ENCODE assay signal across 21 cellular contexts in the genomic region with DNA sequence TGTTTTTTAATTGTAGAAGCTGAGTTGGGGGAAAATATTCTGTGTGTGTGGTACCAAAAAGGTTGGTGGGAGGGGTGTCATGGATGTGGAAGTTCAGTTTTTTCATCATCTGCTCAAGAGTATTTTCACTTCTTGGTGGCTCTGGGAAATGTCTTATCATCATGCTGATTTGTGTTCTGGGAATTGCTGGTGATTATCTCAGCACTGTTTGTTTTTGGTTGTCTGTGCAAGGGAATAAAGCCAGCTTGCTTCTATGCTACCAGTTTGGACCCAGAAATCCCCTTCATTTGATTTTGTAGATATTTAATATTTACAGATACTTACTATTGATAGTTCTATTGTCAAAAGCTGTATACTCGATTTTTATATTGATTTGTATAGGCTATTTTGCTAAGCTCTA.
DNase-seq lines count a peak whose midpoint lies in the region; FAIRE-seq and TF ChIP-seq lines count a peak whose summit lies in the region.
"Had no signal": no experiment of that assay in that cellular context is flagged by ENCODE, and none has a peak within 500 bp of the region (broad histone marks: within the 10 kb centered on the region; RNA-seq: fewer than 3 reads in every experiment).

No MANE protein-coding gene starts in this region.

- H3K9ac ChIP-seq in astrocyte (ENCODE audit: low read length): no peak overlapping the region
- H3K9ac ChIP-seq in smooth muscle cell (ENCODE audit: low read depth): no peak overlapping the region
- H3K9ac ChIP-seq: BLaER1 treated with 17β-estradiol and CSF1 and Interleukin-3, amounts not matched to agents 10 nM and 100 nM had no signal

- no peak overlapping the region for H3K27ac ChIP-seq in astrocyte (ENCODE audit: low read depth, low read length)
- H3K27ac ChIP-seq in smooth muscle cell (ENCODE audit: low read depth): no peak overlapping the region
- no peak overlapping the region for H3K27ac ChIP-seq in vagina
- H3K27ac ChIP-seq: 22Rv1; A549; BLaER1 treated with 17β-estradiol and CSF1 and Interleukin-3, amounts not matched to agents 10 nM and 100 nM; C4-2B had no signal

- H4K20me1 ChIP-seq in astrocyte (ENCODE audit: insufficient read depth, low read length) (no peaks in the 10 kb centered on the region), smooth muscle cell (ENCODE audit: low read depth) (no peaks in the 10 kb centered on the region)
- H4K20me1 ChIP-seq: BLaER1 treated with 17β-estradiol and CSF1 and Interleukin-3, amounts not matched to agents 10 nM and 100 nM had no signal

- no peaks in the 10 kb centered on the region for H3K79me2 ChIP-seq in astrocyte (ENCODE audit: insufficient read depth, low read length)
- H3K79me2 ChIP-seq in smooth muscle cell (ENCODE audit: low read depth): no peaks in the 10 kb centered on the region

- H3K4me3 Mint-ChIP-seq in astrocyte (ENCODE audit: unreplicated experiment): peak overlapping the region; percentile 37
- H3K4me3 Mint-ChIP-seq: B cell; CD4-positive, alpha-beta T cell; CD8-positive, alpha-beta T cell had no signal

- TF ChIP-seq CTCF in astrocyte (IDR thresholded peaks at IDR 0.05; ENCODE audit: insufficient read depth, low read depth, low read length) (no peak), smooth muscle cell (IDR thresholded peaks at IDR 0.05; ENCODE audit: borderline replicate concordance, insufficient read depth, poor library complexity, severe bottlenecking) (no peak), vagina (IDR thresholded peaks at IDR 0.05) (no peak)

- H3K27ac Mint-ChIP-seq in astrocyte (ENCODE audit: unreplicated experiment): no peak overlapping the region
- H3K27ac Mint-ChIP-seq: B cell; CD4-positive, alpha-beta T cell; CD8-positive, alpha-beta T cell had no signal

- no peaks in the 10 kb centered on the region for H3K27me3 ChIP-seq in astrocyte (ENCODE audit: insufficient read depth, low read length)
- no peaks in the 10 kb centered on the region for H3K27me3 ChIP-seq in smooth muscle cell (ENCODE audit: low read depth)
- no peaks in the 10 kb centered on the region for H3K27me3 ChIP-seq in vagina
- H3K27me3 ChIP-seq: BLaER1 treated with 17β-estradiol and CSF1 and Interleukin-3, amounts not matched to agents 10 nM and 100 nM had no signal

- no peak for TF ChIP-seq POLR2A in vagina (IDR thresholded peaks at IDR 0.05)

- no peaks in the 10 kb centered on the region for H3K4me1 Mint-ChIP-seq in astrocyte (ENCODE audit: low read depth, unreplicated experiment)
- H3K4me1 Mint-ChIP-seq: B cell had no signal

- no peaks in the 10 kb centered on the region for H3K9me3 ChIP-seq in astrocyte (ENCODE audit: insufficient read depth, low read depth, low read length)
- no peaks in the 10 kb centered on the region for H3K9me3 ChIP-seq in smooth muscle cell (replicated peaks; ENCODE audit: low read depth)
- no peaks in the 10 kb centered on the region for H3K9me3 ChIP-seq in vagina
- H3K9me3 ChIP-seq: A549, Caco-2 had no signal

- H3K36me3 Mint-ChIP-seq in astrocyte (ENCODE audit: low read depth, unreplicated experiment): no peaks in the 10 kb centered on the region
- H3K36me3 Mint-ChIP-seq: CD8-positive, alpha-beta T cell had no signal

- H3K4me1 ChIP-seq in astrocyte (ENCODE audit: insufficient read depth, low read length) (no peaks in the 10 kb centered on the region), smooth muscle cell (ENCODE audit: low read depth) (no peaks in the 10 kb centered on the region), vagina (no peaks in the 10 kb centered on the region)
- H3K4me1 ChIP-seq: A549; BLaER1 treated with 17β-estradiol and CSF1 and Interleukin-3, amounts not matched to agents 10 nM and 100 nM; Caco-2 had no signal

- no peak overlapping the region for H3K4me2 ChIP-seq in astrocyte (ENCODE audit: low read length)
- no peak overlapping the region for H3K4me2 ChIP-seq in smooth muscle cell
- H3K4me2 ChIP-seq: A549; BLaER1 treated with 17β-estradiol and CSF1 and Interleukin-3, amounts not matched to agents 10 nM and 100 nM had no signal

- 88% methylated on average over 1 of the region's 1 CpG for WGBS in smooth muscle cell (ENCODE audit: low lambda C conversion rate)

- H3K9me3 Mint-ChIP-seq in astrocyte (ENCODE audit: unreplicated experiment): no peaks in the 10 kb centered on the region

- H2AFZ ChIP-seq in astrocyte (ENCODE audit: low read depth, low read length): no peak overlapping the region
- peak overlapping the region; percentile 11 for H2AFZ ChIP-seq in smooth muscle cell (ENCODE audit: low read depth)

- intact Hi-C loops in vagina (cut with DNase I): no loop called here

- H3K4me3 ChIP-seq in astrocyte (ENCODE audit: insufficient read depth, low read depth, low read length) (no peak overlapping the region), smooth muscle cell (no peak overlapping the region), vagina (no peak overlapping the region)
- H3K4me3 ChIP-seq: A549; BLaER1 treated with 17β-estradiol and CSF1 and Interleukin-3, amounts not matched to agents 10 nM and 100 nM had no signal

- no peaks in the 10 kb centered on the region for H3K27me3 Mint-ChIP-seq in astrocyte (ENCODE audit: low read depth, unreplicated experiment)
- H3K27me3 Mint-ChIP-seq: B cell; CD4-positive, alpha-beta T cell had no signal

- H3K36me3 ChIP-seq in astrocyte (ENCODE audit: insufficient read depth, low read length): no peaks in the 10 kb centered on the region
- no peaks in the 10 kb centered on the region for H3K36me3 ChIP-seq in smooth muscle cell (ENCODE audit: low read depth)
- H3K36me3 ChIP-seq in vagina: no peaks in the 10 kb centered on the region
- H3K36me3 ChIP-seq: BLaER1 treated with 17β-estradiol and CSF1 and Interleukin-3, amounts not matched to agents 10 nM and 100 nM had no signal

- peak; percentile 67 for DNase-seq in OCI-M1 (lab: John Stamatoyannopoulos, UW)
- DNase-seq in astrocyte (ENCODE audit: low read depth): no peak
- no peak for DNase-seq in smooth muscle cell (lab: John Stamatoyannopoulos, UW; ENCODE audit: unreplicated experiment)
- no peak for DNase-seq in mucosa of gallbladder (ENCODE audit: low spot score)
- no peak for DNase-seq in vagina (ENCODE audit: extremely low spot score in 2 of 2)
- DNase-seq: AML-193; Caco-2; Calu3; CD4-positive, alpha-beta T cell; CD8-positive, alpha-beta T cell; DMS79 treated with DMSO at 0.1 percent for 48 hours; GF-D8 had no signal

- FAIRE-seq in astrocyte (lab: Jason Lieb, UNC): no peak
- FAIRE-seq: A549, D721Med, G401.6, GM12891, GM19239 had no signal

- no peaks in the 10 kb centered on the region for H3F3A ChIP-seq in smooth muscle cell (ENCODE audit: low read depth)
